Comparison of ENCODE assay signal across 1 cellular context in genomic region chr6:8063762-8064637, GRCh38.
TF ChIP-seq lines count a peak whose summit lies in the region.

BLOC1S5 (minus strand) TSS chr6:8064389; CDS start chr6:8064376, 13 bp downstream.

TF ChIP-seq in HepG2, 621 proteins besides CTCF, POLR2A, EP300 and RAD21 (continued from another document and continues in another):
- no peak for TF ChIP-seq SRSF9 (IDR thresholded peaks at IDR 0.05; ENCODE audit: borderline replicate concordance, insufficient read depth, low read depth, low read length, poor library complexity, severe bottlenecking)
- TF ChIP-seq YEATS4 (CRISPR knock-in tag; IDR thresholded peaks at IDR 0.05; ENCODE audit: borderline replicate concordance), result peak; percentile 61; the same call in 1 of the 2 replicates
- peak; percentile 95 for TF ChIP-seq ARID4A (CRISPR knock-in tag; IDR thresholded peaks at IDR 0.05; ENCODE audit: borderline replicate concordance)
- peak; percentile 29 for TF ChIP-seq IKZF4 (CRISPR knock-in tag; IDR thresholded peaks at IDR 0.05; ENCODE audit: borderline replicate concordance, low read depth, not compliant biosample characterization)
- TF ChIP-seq ZNF776 (CRISPR knock-in tag; IDR thresholded peaks at IDR 0.05), result peak; percentile 86; the same call in 1 of the 2 replicates
- peak; percentile 74 for TF ChIP-seq RBM39 (IDR thresholded peaks at IDR 0.05; ENCODE audit: low read depth, low read length, poor library complexity, severe bottlenecking)
- TF ChIP-seq ZNF891 (CRISPR knock-in tag; IDR thresholded peaks at IDR 0.05), result peak; percentile 97
- no peak for TF ChIP-seq PBX3 (CRISPR knock-in tag; IDR thresholded peaks at IDR 0.05; ENCODE audit: borderline replicate concordance)
- no peak for TF ChIP-seq ZFAT (CRISPR knock-in tag; conservative IDR thresholded peaks at IDR 0.05)
- TF ChIP-seq, protein P1, sequence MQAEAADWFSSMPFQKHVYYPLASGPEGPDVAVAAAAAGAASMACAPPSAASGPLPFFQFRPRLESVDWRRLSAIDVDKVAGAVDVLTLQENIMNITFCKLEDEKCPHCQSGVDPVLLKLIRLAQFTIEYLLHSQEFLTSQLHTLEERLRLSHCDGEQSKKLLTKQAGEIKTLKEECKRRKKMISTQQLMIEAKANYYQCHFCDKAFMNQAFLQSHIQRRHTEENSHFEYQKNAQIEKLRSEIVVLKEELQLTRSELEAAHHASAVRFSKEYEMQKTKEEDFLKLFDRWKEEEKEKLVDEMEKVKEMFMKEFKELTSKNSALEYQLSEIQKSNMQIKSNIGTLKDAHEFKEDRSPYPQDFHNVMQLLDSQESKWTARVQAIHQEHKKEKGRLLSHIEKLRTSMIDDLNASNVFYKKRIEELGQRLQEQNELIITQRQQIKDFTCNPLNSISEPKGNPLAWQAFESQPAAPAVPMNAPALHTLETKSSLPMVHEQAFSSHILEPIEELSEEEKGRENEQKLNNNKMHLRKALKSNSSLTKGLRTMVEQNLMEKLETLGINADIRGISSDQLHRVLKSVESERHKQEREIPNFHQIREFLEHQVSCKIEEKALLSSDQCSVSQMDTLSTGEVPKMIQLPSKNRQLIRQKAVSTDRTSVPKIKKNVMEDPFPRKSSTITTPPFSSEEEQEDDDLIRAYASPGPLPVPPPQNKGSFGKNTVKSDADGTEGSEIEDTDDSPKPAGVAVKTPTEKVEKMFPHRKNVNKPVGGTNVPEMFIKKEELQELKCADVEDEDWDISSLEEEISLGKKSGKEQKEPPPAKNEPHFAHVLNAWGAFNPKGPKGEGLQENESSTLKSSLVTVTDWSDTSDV (CRISPR knock-in tag; IDR thresholded peaks at IDR 0.05), result peak; percentile 87; the same call in 1 of the 2 replicates
- peak; percentile 83 for TF ChIP-seq BRD4 (CRISPR knock-in tag; IDR thresholded peaks at IDR 0.05)
- TF ChIP-seq THAP7 (CRISPR knock-in tag; IDR thresholded peaks at IDR 0.05), result peak; percentile 59; the same call in 1 of the 2 replicates
- TF ChIP-seq KLF13 (CRISPR knock-in tag; IDR thresholded peaks at IDR 0.05), result 0 out of 2 replicates have a peak, but pooled peaks have one; percentile 41
- TF ChIP-seq ZNF326 (CRISPR knock-in tag; IDR thresholded peaks at IDR 0.05; ENCODE audit: borderline replicate concordance), result no peak
- peak; percentile 88; the same call in 1 of the 2 replicates for TF ChIP-seq ZNF503 (CRISPR knock-in tag; IDR thresholded peaks at IDR 0.05)
- TF ChIP-seq SKI (IDR thresholded peaks at IDR 0.05; ENCODE audit: partially characterized antibody), result peak; percentile 19
- no peak for TF ChIP-seq NBN (conservative IDR thresholded peaks at IDR 0.05)
- TF ChIP-seq RBM22 (optimal IDR thresholded peaks at IDR 0.05; ENCODE audit: low read length), result no peak
- no peak; the same call in 1 of the 2 replicates for TF ChIP-seq ZNF446 (CRISPR knock-in tag; IDR thresholded peaks at IDR 0.05)
- no peak; the same call in 1 of the 2 replicates for TF ChIP-seq LCORL (IDR thresholded peaks at IDR 0.05)
- TF ChIP-seq LCORL (CRISPR knock-in tag; IDR thresholded peaks at IDR 0.05), result peak; percentile 72
- peak; percentile 100 for TF ChIP-seq YY1 (IDR thresholded peaks at IDR 0.05; ENCODE audit: insufficient read depth, insufficient replicate concordance, low read depth, low read length)
- TF ChIP-seq, protein P2, sequence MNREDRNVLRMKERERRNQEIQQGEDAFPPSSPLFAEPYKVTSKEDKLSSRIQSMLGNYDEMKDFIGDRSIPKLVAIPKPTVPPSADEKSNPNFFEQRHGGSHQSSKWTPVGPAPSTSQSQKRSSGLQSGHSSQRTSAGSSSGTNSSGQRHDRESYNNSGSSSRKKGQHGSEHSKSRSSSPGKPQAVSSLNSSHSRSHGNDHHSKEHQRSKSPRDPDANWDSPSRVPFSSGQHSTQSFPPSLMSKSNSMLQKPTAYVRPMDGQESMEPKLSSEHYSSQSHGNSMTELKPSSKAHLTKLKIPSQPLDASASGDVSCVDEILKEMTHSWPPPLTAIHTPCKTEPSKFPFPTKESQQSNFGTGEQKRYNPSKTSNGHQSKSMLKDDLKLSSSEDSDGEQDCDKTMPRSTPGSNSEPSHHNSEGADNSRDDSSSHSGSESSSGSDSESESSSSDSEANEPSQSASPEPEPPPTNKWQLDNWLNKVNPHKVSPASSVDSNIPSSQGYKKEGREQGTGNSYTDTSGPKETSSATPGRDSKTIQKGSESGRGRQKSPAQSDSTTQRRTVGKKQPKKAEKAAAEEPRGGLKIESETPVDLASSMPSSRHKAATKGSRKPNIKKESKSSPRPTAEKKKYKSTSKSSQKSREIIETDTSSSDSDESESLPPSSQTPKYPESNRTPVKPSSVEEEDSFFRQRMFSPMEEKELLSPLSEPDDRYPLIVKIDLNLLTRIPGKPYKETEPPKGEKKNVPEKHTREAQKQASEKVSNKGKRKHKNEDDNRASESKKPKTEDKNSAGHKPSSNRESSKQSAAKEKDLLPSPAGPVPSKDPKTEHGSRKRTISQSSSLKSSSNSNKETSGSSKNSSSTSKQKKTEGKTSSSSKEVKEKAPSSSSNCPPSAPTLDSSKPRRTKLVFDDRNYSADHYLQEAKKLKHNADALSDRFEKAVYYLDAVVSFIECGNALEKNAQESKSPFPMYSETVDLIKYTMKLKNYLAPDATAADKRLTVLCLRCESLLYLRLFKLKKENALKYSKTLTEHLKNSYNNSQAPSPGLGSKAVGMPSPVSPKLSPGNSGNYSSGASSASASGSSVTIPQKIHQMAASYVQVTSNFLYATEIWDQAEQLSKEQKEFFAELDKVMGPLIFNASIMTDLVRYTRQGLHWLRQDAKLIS (CRISPR knock-in tag; IDR thresholded peaks at IDR 0.05), result no peak
- 0 out of 2 replicates have a peak, but pooled peaks have one; percentile 15 for TF ChIP-seq ZNF160 (CRISPR knock-in tag; IDR thresholded peaks at IDR 0.05)
- 0 out of 2 replicates have a peak, but pooled peaks have one; percentile 61 for TF ChIP-seq TOE1 (CRISPR knock-in tag; IDR thresholded peaks at IDR 0.05)
- TF ChIP-seq SPEN (CRISPR knock-in tag; IDR thresholded peaks at IDR 0.05; ENCODE audit: low read depth), result peak; percentile 94
- TF ChIP-seq, protein P3, sequence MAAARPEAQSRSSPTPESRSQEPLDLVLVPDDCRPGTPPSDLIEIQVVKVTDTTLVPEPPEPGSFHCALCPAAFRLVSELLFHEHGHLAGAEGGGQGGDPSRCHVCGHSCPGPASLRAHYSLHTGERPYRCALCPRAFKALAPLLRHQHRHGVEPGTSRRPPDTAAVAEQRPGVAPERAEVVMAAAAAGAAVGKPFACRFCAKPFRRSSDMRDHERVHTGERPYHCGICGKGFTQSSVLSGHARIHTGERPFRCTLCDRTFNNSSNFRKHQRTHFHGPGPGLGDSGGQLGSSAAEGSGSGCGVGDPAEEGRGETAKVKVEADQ (CRISPR knock-in tag; IDR thresholded peaks at IDR 0.05; ENCODE audit: borderline replicate concordance), result no peak; the same call in 1 of the 2 replicates
- peak; percentile 51 for TF ChIP-seq FOXO1 (CRISPR knock-in tag; IDR thresholded peaks at IDR 0.05)
- peak; percentile 88 for TF ChIP-seq NKX3-1 (CRISPR knock-in tag; IDR thresholded peaks at IDR 0.05)
- TF ChIP-seq ZKSCAN1 (IDR thresholded peaks at IDR 0.05; ENCODE audit: low read length), result no peak
- TF ChIP-seq PAXIP1 (CRISPR knock-in tag; conservative IDR thresholded peaks at IDR 0.05), result peak; percentile 86
- no peak for TF ChIP-seq MBD4 (IDR thresholded peaks at IDR 0.05; ENCODE audit: borderline replicate concordance, low read length)
- TF ChIP-seq ZNF549 (CRISPR knock-in tag; IDR thresholded peaks at IDR 0.05), result no peak
- TF ChIP-seq HOXA3 (CRISPR knock-in tag; IDR thresholded peaks at IDR 0.05), result peak; percentile 100
- TF ChIP-seq CAMTA2 (CRISPR knock-in tag; IDR thresholded peaks at IDR 0.05; ENCODE audit: borderline replicate concordance), result no peak; the same call in 1 of the 2 replicates
- peak; percentile 86; the same call in 1 of the 2 replicates for TF ChIP-seq NR1H2 (CRISPR knock-in tag; IDR thresholded peaks at IDR 0.05; ENCODE audit: borderline replicate concordance, low read depth)
- TF ChIP-seq, protein P4, sequence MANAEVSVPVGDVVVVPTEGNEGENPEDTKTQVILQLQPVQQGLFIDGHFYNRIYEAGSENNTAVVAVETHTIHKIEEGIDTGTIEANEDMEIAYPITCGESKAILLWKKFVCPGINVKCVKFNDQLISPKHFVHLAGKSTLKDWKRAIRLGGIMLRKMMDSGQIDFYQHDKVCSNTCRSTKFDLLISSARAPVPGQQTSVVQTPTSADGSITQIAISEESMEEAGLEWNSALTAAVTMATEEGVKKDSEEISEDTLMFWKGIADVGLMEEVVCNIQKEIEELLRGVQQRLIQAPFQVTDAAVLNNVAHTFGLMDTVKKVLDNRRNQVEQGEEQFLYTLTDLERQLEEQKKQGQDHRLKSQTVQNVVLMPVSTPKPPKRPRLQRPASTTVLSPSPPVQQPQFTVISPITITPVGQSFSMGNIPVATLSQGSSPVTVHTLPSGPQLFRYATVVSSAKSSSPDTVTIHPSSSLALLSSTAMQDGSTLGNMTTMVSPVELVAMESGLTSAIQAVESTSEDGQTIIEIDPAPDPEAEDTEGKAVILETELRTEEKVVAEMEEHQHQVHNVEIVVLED (CRISPR knock-in tag; IDR thresholded peaks at IDR 0.05; ENCODE audit: borderline replicate concordance), result peak; percentile 86
